In genomic region chr1:53326088-53326597, GRCh38 we compare ENCODE assay signal across 8 cellular contexts. TPM values are rescaled to one million over a fixed set of nuclear protein-coding genes. Genes with fewer than 3 reads are reported as not detected.
A peak's percentile ranks its signal among the peaks of the same experiment; 100 is the strongest.
DNase-seq lines count a peak whose midpoint lies in the region; ATAC-seq and TF ChIP-seq lines count a peak whose summit lies in the region.

No MANE protein-coding gene starts in this region.

- DNase-seq in ELR (ENCODE audit: low read depth), result peak; percentile 98
- peak; percentile 99 for DNase-seq in H4 (ENCODE audit: low spot score)
- peak; percentile 90 for DNase-seq in LHCN-M2 (ENCODE audit: low read depth)
- peak; percentile 98 for DNase-seq in RPMI8226
- peak; percentile 94 for DNase-seq in activated T-helper 2 cell treated with anti-CD3 and anti-CD28 coated beads, Interferon-gamma antibody, Interleukin-2, Interleukin-4, amounts not matched to agents 10 μg/mL and 5 μg/mL and 100 μg/mL, durations not matched to agents 14 hours and 24 hours and 36 hours (ENCODE audit: low spot score)
- peak; percentile 94 to 97 for DNase-seq in foreskin fibroblast
- peak; percentile 79 for DNase-seq in neural crest cell (ENCODE audit: low read depth, low spot score)
- peak; percentile 92 to 95 for DNase-seq in stimulated activated naive CD8-positive, alpha-beta T cell treated with anti-CD3 and anti-CD28 coated beads, Interleukin-15, amount 100 ng/mL, for 72 hours

- peak overlapping the region; percentile 93 for H3K27ac Mint-ChIP-seq in activated T-helper 2 cell treated with anti-CD3 and anti-CD28 coated beads, Interferon-gamma antibody, Interleukin-2, Interleukin-4, amounts not matched to agents 10 μg/mL and 5 μg/mL and 100 μg/mL, durations not matched to agents 14 hours and 24 hours and 36 hours
- H3K27ac Mint-ChIP-seq in neural crest cell (ENCODE audit: unreplicated experiment), result peak overlapping the region; percentile 98
- H3K27ac Mint-ChIP-seq in stimulated activated naive CD8-positive, alpha-beta T cell treated with anti-CD3 and anti-CD28 coated beads, Interleukin-15, amount 100 ng/mL, for 72 hours, result peak overlapping the region; percentile 92 to 98

- ATAC-seq in stimulated activated naive CD8-positive, alpha-beta T cell treated with anti-CD3 and anti-CD28 coated beads, Interleukin-15, amount 100 ng/mL, for 72 hours, result peak; percentile 93

- H3K4me1 Mint-ChIP-seq in activated T-helper 2 cell treated with anti-CD3 and anti-CD28 coated beads, Interferon-gamma antibody, Interleukin-2, Interleukin-4, amounts not matched to agents 10 μg/mL and 5 μg/mL and 100 μg/mL, durations not matched to agents 14 hours and 24 hours and 36 hours (ENCODE audit: low read depth), result peaks cover 30% of the 10 kb centered on the region
- peaks cover 44% of the 10 kb centered on the region for H3K4me1 Mint-ChIP-seq in neural crest cell
- peaks cover 68% of the 10 kb centered on the region for H3K4me1 Mint-ChIP-seq in stimulated activated naive CD8-positive, alpha-beta T cell treated with anti-CD3 and anti-CD28 coated beads, Interleukin-15, amount 100 ng/mL, for 72 hours

- peaks cover 53% of the 10 kb centered on the region for H3K36me3 Mint-ChIP-seq in activated T-helper 2 cell treated with anti-CD3 and anti-CD28 coated beads, Interferon-gamma antibody, Interleukin-2, Interleukin-4, amounts not matched to agents 10 μg/mL and 5 μg/mL and 100 μg/mL, durations not matched to agents 14 hours and 24 hours and 36 hours (ENCODE audit: low read depth)
- peaks cover 4% of the 10 kb centered on the region for H3K36me3 Mint-ChIP-seq in neural crest cell (ENCODE audit: low read depth)

- H3K4me3 ChIP-seq in foreskin fibroblast (ENCODE audit: low read depth in 1 of 2, low read length in 2 of 2), result peak overlapping the region; percentile 56 to 76

- TF ChIP-seq CTCF in foreskin fibroblast (IDR thresholded peaks at IDR 0.05; ENCODE audit: low read depth, low read length) (no peak), neural crest cell (conservative IDR thresholded peaks at IDR 0.05) (no peak)

- H3K27me3 Mint-ChIP-seq in activated T-helper 2 cell treated with anti-CD3 and anti-CD28 coated beads, Interferon-gamma antibody, Interleukin-2, Interleukin-4, amounts not matched to agents 10 μg/mL and 5 μg/mL and 100 μg/mL, durations not matched to agents 14 hours and 24 hours and 36 hours (ENCODE audit: low read depth), result no peaks in the 10 kb centered on the region
- H3K27me3 Mint-ChIP-seq in neural crest cell (ENCODE audit: low read depth), result no peaks in the 10 kb centered on the region
- H3K27me3 Mint-ChIP-seq in stimulated activated naive CD8-positive, alpha-beta T cell treated with anti-CD3 and anti-CD28 coated beads, Interleukin-15, amount 100 ng/mL, for 72 hours, result no peaks in the 10 kb centered on the region

- intact Hi-C loops in activated T-helper 2 cell treated with anti-CD3 and anti-CD28 coated beads, Interferon-gamma antibody, Interleukin-2, Interleukin-4, amounts not matched to agents 10 μg/mL and 5 μg/mL and 100 μg/mL, durations not matched to agents 14 hours and 24 hours and 36 hours (cut with micrococcal nuclease), result loop anchor here (1.0 to 10.0 kb wide), 8 partner anchors 31 to 621 kb away; partner anchors contain the start of genes IFT25, LRRC42, MAGOH and NDC1

- no peaks in the 10 kb centered on the region for H3K9me3 Mint-ChIP-seq in activated T-helper 2 cell treated with anti-CD3 and anti-CD28 coated beads, Interferon-gamma antibody, Interleukin-2, Interleukin-4, amounts not matched to agents 10 μg/mL and 5 μg/mL and 100 μg/mL, durations not matched to agents 14 hours and 24 hours and 36 hours
- H3K9me3 Mint-ChIP-seq in neural crest cell, result no peaks in the 10 kb centered on the region
- H3K9me3 Mint-ChIP-seq in stimulated activated naive CD8-positive, alpha-beta T cell treated with anti-CD3 and anti-CD28 coated beads, Interleukin-15, amount 100 ng/mL, for 72 hours, result no peaks in the 10 kb centered on the region

- H3K4me3 Mint-ChIP-seq in activated T-helper 2 cell treated with anti-CD3 and anti-CD28 coated beads, Interferon-gamma antibody, Interleukin-2, Interleukin-4, amounts not matched to agents 10 μg/mL and 5 μg/mL and 100 μg/mL, durations not matched to agents 14 hours and 24 hours and 36 hours (ENCODE audit: low read depth), result peak overlapping the region; percentile 96
- peak overlapping the region; percentile 99 for H3K4me3 Mint-ChIP-seq in neural crest cell
- peak overlapping the region; percentile 92 to 96 for H3K4me3 Mint-ChIP-seq in stimulated activated naive CD8-positive, alpha-beta T cell treated with anti-CD3 and anti-CD28 coated beads, Interleukin-15, amount 100 ng/mL, for 72 hours

RNA-seq across cellular contexts. Expression of gene LRP8, which starts 1.7 kb away (rescaled TPM):
- 53.0 and 61.1 TPM in 2 replicates for total RNA-seq in H4 (2014; rRNA removed; shearing (Covaris generic))
- total RNA-seq in LHCN-M2 (2014; rRNA removed) (7.7 and 10.0 TPM in 2 replicates), neural crest cell (49.7 and 59.5 TPM in 2 replicates)
- polyA plus RNA-seq in LHCN-M2 (2012), result 4.2 TPM
- total RNA-seq in activated T-helper 2 cell treated with anti-CD3 and anti-CD28 coated beads, Interferon-gamma antibody, Interleukin-2, Interleukin-4, amounts not matched to agents 10 μg/mL and 5 μg/mL and 100 μg/mL, durations not matched to agents 14 hours and 24 hours and 36 hours, result 78.0 and 82.1 TPM in 2 replicates

Comparison
In these comparisons a context has a peak if more than half of its experiments do, and no peak if none do; other contexts are left out.
1. Peak in every context shown above with its lines: DNase-seq, ATAC-seq and H3K4me3 ChIP-seq.